In genomic region chr7:108578937-108579336, GRCh38 we compare ENCODE assay signal across 6 cellular contexts.
"Had no signal": no experiment of that assay in that cellular context is flagged by ENCODE, and none has a peak within 500 bp of the region (broad histone marks: within the 10 kb centered on the region; RNA-seq: fewer than 3 reads in every experiment).

No MANE protein-coding gene starts in this region.

- H3K27ac ChIP-seq: KMS-11 had no signal

- H3K27ac Mint-ChIP-seq: GM23338, H9 had no signal

- DNase-seq: H9, HCEC 1CT, IMR-90, KBM-7 had no signal

- H3K4me3 Mint-ChIP-seq: GM23338, H9 had no signal

- ATAC-seq: GM23338 had no signal
